23 cellular contexts compared by ENCODE assay signal in the genomic region with DNA sequence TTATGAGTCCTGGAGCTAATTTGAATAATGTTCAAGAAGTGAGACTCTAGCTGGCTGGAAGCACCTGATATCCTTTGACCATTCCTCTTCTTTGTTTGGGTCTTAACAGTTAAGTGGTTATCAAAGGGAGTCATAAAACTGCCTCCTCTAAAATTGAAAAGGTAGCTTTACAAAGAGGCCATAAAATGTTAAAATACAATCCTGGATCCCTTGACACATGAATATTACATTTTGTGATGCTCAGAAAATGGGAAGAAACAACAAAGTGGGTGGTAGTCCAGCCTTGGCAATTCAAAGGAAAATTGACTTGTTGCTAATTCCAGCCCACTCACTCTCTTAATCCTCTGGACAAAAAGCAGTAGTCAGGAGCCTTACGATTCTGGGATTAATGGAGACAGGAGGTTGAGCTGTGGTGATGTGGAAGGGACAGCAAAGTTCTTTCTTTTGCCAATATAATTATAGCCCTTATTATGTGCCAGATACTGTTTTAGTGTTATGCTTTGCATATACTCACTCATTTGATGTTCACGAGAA.
"Had no signal": no experiment of that assay in that cellular context is flagged by ENCODE, and none has a peak within 500 bp of the region (broad histone marks: within the 10 kb centered on the region; RNA-seq: fewer than 3 reads in every experiment).

No MANE protein-coding gene starts in this region.

- H3K4me3 Mint-ChIP-seq: endodermal cell; immature natural killer cell; natural killer cell; neural crest cell; stimulated activated effector memory CD8-positive, alpha-beta T cell treated with anti-CD3 and anti-CD28 coated beads, Interleukin-12 subunit alpha, Interleukin-12 subunit beta, amount 100 ng/mL, for 72 hours had no signal

- H3K36me3 ChIP-seq: esophagus muscularis mucosa, lower lobe of right lung, prostate gland, sigmoid colon, stomach, thyroid gland had no signal

- H3K27ac Mint-ChIP-seq: endodermal cell; immature natural killer cell; natural killer cell; stimulated activated effector memory CD8-positive, alpha-beta T cell treated with anti-CD3 and anti-CD28 coated beads, Interleukin-12 subunit alpha, Interleukin-12 subunit beta, amount 100 ng/mL, for 72 hours had no signal

- H3K4me3 ChIP-seq: esophagus muscularis mucosa, lower lobe of right lung, prostate gland, sigmoid colon, stomach, thyroid gland had no signal

- H3K27ac ChIP-seq: esophagus muscularis mucosa, foreskin keratinocyte, lower lobe of right lung, prostate gland, sigmoid colon, stomach, thyroid gland had no signal

- DNase-seq: cerebellar nuclear complex; effector CD8-positive, alpha-beta T cell; endodermal cell; foreskin keratinocyte; hypothalamus; immature natural killer cell; islet precursor cell; left ventricle myocardium superior; lower lobe of right lung; natural killer cell; nucleus accumbens; right cardiac atrium; sigmoid colon; stimulated activated CD4-positive, alpha-beta T cell treated with anti-CD3 and anti-CD28 coated beads, Interleukin-2, amount 100 ng/mL, for 24 hours; stimulated activated CD4-positive, alpha-beta T cell treated with anti-CD3 and anti-CD28 coated beads, Interleukin-4, amount 100 ng/mL, for 24 hours; stimulated activated naive CD4-positive, alpha-beta T cell treated with Interleukin-2 at 50 U/mL for 16 hours; stomach; thyroid gland; trophoblast cell had no signal

- H3K9me3 Mint-ChIP-seq: natural killer cell; neural crest cell; stimulated activated effector memory CD8-positive, alpha-beta T cell treated with anti-CD3 and anti-CD28 coated beads, Interleukin-12 subunit alpha, Interleukin-12 subunit beta, amount 100 ng/mL, for 72 hours had no signal

- H3K4me1 Mint-ChIP-seq: immature natural killer cell; natural killer cell; neural crest cell; stimulated activated effector memory CD8-positive, alpha-beta T cell treated with anti-CD3 and anti-CD28 coated beads, Interleukin-12 subunit alpha, Interleukin-12 subunit beta, amount 100 ng/mL, for 72 hours had no signal

- H3K4me1 ChIP-seq: esophagus muscularis mucosa, foreskin keratinocyte, lower lobe of right lung, prostate gland, stomach had no signal

- H3K36me3 Mint-ChIP-seq: immature natural killer cell; natural killer cell; stimulated activated effector memory CD8-positive, alpha-beta T cell treated with anti-CD3 and anti-CD28 coated beads, Interleukin-12 subunit alpha, Interleukin-12 subunit beta, amount 100 ng/mL, for 72 hours had no signal

- H3K27me3 ChIP-seq: esophagus muscularis mucosa, sigmoid colon, thyroid gland had no signal

- H3K9me3 ChIP-seq: esophagus muscularis mucosa, lower lobe of right lung, prostate gland, sigmoid colon, stomach, thyroid gland had no signal
